22 cellular contexts compared by ENCODE assay signal in genomic region chr4:169256101-169256612, GRCh38. TPM values are rescaled to one million over a fixed set of nuclear protein-coding genes. Genes with fewer than 3 reads are reported as not detected.
DNase-seq lines count a peak whose midpoint lies in the region; ATAC-seq, FAIRE-seq and TF ChIP-seq lines count a peak whose summit lies in the region.
"Had no signal": no experiment of that assay in that cellular context is flagged by ENCODE, and none has a peak within 500 bp of the region (broad histone marks: within the 10 kb centered on the region; RNA-seq: fewer than 3 reads in every experiment).

No MANE protein-coding gene starts in this region.

- no peaks in the 10 kb centered on the region for H3K4me1 Mint-ChIP-seq in activated T-helper 17 cell treated with anti-CD3 and anti-CD28 coated beads, Interleukin-2, amount 50 U/mL, for 72 hours
- H3K4me1 Mint-ChIP-seq: stimulated activated effector memory CD8-positive, alpha-beta T cell treated with anti-CD3 and anti-CD28 coated beads, Interleukin-12 subunit alpha, Interleukin-12 subunit beta, amount 100 ng/mL, for 72 hours had no signal

- CTCF ChIA-PET in PC-3 (lab: Charles Lee): interaction anchor here (0.6 kb wide), 1 partner anchor 229 kb away, joined by 3 read pairs; no protein-coding TSS in a partner anchor

- no peak for FAIRE-seq in small intestine (lab: Jason Lieb, UNC)

- ATAC-seq in PC-3: peak; percentile 52
- ATAC-seq in activated T-helper 17 cell treated with anti-CD3 and anti-CD28 coated beads, Interleukin-2, amount 50 U/mL, for 72 hours (replicated peaks): no peak
- ATAC-seq: natural killer cell treated with Interleukin-12 subunit alpha and Interleukin-12 subunit beta and Interleukin-15 and Interleukin-18, amount 100 ng/mL, for 72 hours; psoas muscle; stimulated activated effector memory CD8-positive, alpha-beta T cell treated with anti-CD3 and anti-CD28 coated beads, Interleukin-12 subunit alpha, Interleukin-12 subunit beta, amount 100 ng/mL, for 72 hours had no signal

- H3K4me3 Mint-ChIP-seq in activated T-helper 17 cell treated with anti-CD3 and anti-CD28 coated beads, Interleukin-2, amount 50 U/mL, for 72 hours: no peak overlapping the region
- H3K4me3 Mint-ChIP-seq: natural killer cell treated with Interleukin-12 subunit alpha and Interleukin-12 subunit beta and Interleukin-15 and Interleukin-18, amount 100 ng/mL, for 72 hours; stimulated activated effector memory CD8-positive, alpha-beta T cell treated with anti-CD3 and anti-CD28 coated beads, Interleukin-12 subunit alpha, Interleukin-12 subunit beta, amount 100 ng/mL, for 72 hours had no signal

- POLR2A ChIA-PET in PC-3 (lab: Charles Lee; ENCODE audit: unreplicated experiment): interaction anchor here (0.5 to 0.7 kb wide), 2 partner anchors 10 to 129 kb away, joined by 3 read pairs; no protein-coding TSS in a partner anchor

- in situ Hi-C loops in KBM-7 (cut with MboI; ENCODE audit: low pct_unique_long_range_greater_than_20kb, low sequenced_read_pairs): no loop called here

- no peaks in the 10 kb centered on the region; the same call in 1 of the 2 replicates for H3K36me3 ChIP-seq in PC-3 (ENCODE audit: low read depth, low read length)
- H3K36me3 ChIP-seq in fibroblast of lung (ENCODE audit: control insufficient read depth, insufficient read depth, low read length): peaks cover 2% of the 10 kb centered on the region
- H3K36me3 ChIP-seq in small intestine (ENCODE audit: control insufficient read depth in 2 of 2, insufficient read depth in 2 of 2, low read length in 2 of 2): no peaks in the 10 kb centered on the region

- peaks cover 3% of the 10 kb centered on the region; the same call in 1 of the 2 replicates for H4K20me1 ChIP-seq in PC-3 (ENCODE audit: low read length)
- H4K20me1 ChIP-seq in fibroblast of lung (ENCODE audit: control insufficient read depth, extremely low read depth, insufficient read depth, low read length): no peaks in the 10 kb centered on the region

- H3K4me1 ChIP-seq in PC-3 (ENCODE audit: insufficient read depth, low read length) (peaks cover 72% of the 10 kb centered on the region), fibroblast of lung (ENCODE audit: control insufficient read depth, extremely low read depth, insufficient read depth, low read length) (peaks cover 35% of the 10 kb centered on the region), small intestine (ENCODE audit: control insufficient read depth in 2 of 2, insufficient read depth in 1 of 2, low read depth in 1 of 2, low read length in 1 of 2) (peaks cover 11 to 32% of the 10 kb centered on the region in 2 donors)

- H3K36me3 Mint-ChIP-seq in activated T-helper 17 cell treated with anti-CD3 and anti-CD28 coated beads, Interleukin-2, amount 50 U/mL, for 72 hours (ENCODE audit: low read depth): no peaks in the 10 kb centered on the region
- H3K36me3 Mint-ChIP-seq: natural killer cell treated with Interleukin-12 subunit alpha and Interleukin-12 subunit beta and Interleukin-15 and Interleukin-18, amount 100 ng/mL, for 72 hours; stimulated activated effector memory CD8-positive, alpha-beta T cell treated with anti-CD3 and anti-CD28 coated beads, Interleukin-12 subunit alpha, Interleukin-12 subunit beta, amount 100 ng/mL, for 72 hours had no signal

- no peak overlapping the region for H2AFZ ChIP-seq in PC-3 (ENCODE audit: low read length)
- H2AFZ ChIP-seq in fibroblast of lung (ENCODE audit: low read length): no peak overlapping the region

- H3K27ac ChIP-seq in PC-3 (ENCODE audit: low read length): peak overlapping the region; percentile 46
- peak overlapping the region; percentile 37 for H3K27ac ChIP-seq in fibroblast of lung (ENCODE audit: insufficient read depth, low read length)
- no peak overlapping the region for H3K27ac ChIP-seq in small intestine (ENCODE audit: low read depth in 1 of 2, low read length in 1 of 2)
- H3K27ac ChIP-seq: 22Rv1, psoas muscle, testis had no signal

- H3K9me3 ChIP-seq in PC-3 (ENCODE audit: low read length) (no peaks in the 10 kb centered on the region), fibroblast of lung (ENCODE audit: control insufficient read depth, insufficient read depth, low read depth, low read length) (no peaks in the 10 kb centered on the region), small intestine (ENCODE audit: control insufficient read depth, low read depth) (no peaks in the 10 kb centered on the region)
- H3K9me3 ChIP-seq: psoas muscle, testis had no signal

- DNase-seq in DMS 273 (lab: John Stamatoyannopoulos, UW; ENCODE audit: unreplicated experiment) (peak; percentile 14), DMS 273 treated with DMSO at 0.1 percent for 48 hours (lab: John Stamatoyannopoulos, UW) (no peak), PC-3 (peak; percentile 56), fibroblast of lung (ENCODE audit: low read depth in 2 of 2) (no peak), small intestine (peak; percentile 33), amniotic stem cell (lab: John Stamatoyannopoulos, UW) (no peak), KBM-7 (no peak)
- DNase-seq: activated CD4-positive, alpha-beta T cell treated with anti-CD3 and anti-CD28 coated beads for 1 hour; C1 segment of cervical spinal cord; DMS53; hippocampal formation; mesendoderm; MM.1S; NCI-H187 treated with DMSO at 0.1 percent for 48 hours; NCI-H446 treated with DMSO at 0.1 percent for 48 hours; psoas muscle; Right ventricle myocardium superior; testis had no signal

- H3F3A ChIP-seq in PC-3 (ENCODE audit: low read length, unreplicated experiment): peaks cover 8% of the 10 kb centered on the region

- no peaks in the 10 kb centered on the region for H3K9me3 Mint-ChIP-seq in activated T-helper 17 cell treated with anti-CD3 and anti-CD28 coated beads, Interleukin-2, amount 50 U/mL, for 72 hours
- H3K9me3 Mint-ChIP-seq: natural killer cell treated with Interleukin-12 subunit alpha and Interleukin-12 subunit beta and Interleukin-15 and Interleukin-18, amount 100 ng/mL, for 72 hours; stimulated activated effector memory CD8-positive, alpha-beta T cell treated with anti-CD3 and anti-CD28 coated beads, Interleukin-12 subunit alpha, Interleukin-12 subunit beta, amount 100 ng/mL, for 72 hours had no signal

- H3K9me2 ChIP-seq in PC-3 (replicated peaks; ENCODE audit: low read length): no peaks in the 10 kb centered on the region

- 54 to 74% (median 68%) methylated on average over 3 of the region's 3 CpGs for WGBS in small intestine, 3 donors

- H3K27ac Mint-ChIP-seq in activated T-helper 17 cell treated with anti-CD3 and anti-CD28 coated beads, Interleukin-2, amount 50 U/mL, for 72 hours: no peak overlapping the region
- H3K27ac Mint-ChIP-seq: natural killer cell treated with Interleukin-12 subunit alpha and Interleukin-12 subunit beta and Interleukin-15 and Interleukin-18, amount 100 ng/mL, for 72 hours; stimulated activated effector memory CD8-positive, alpha-beta T cell treated with anti-CD3 and anti-CD28 coated beads, Interleukin-12 subunit alpha, Interleukin-12 subunit beta, amount 100 ng/mL, for 72 hours had no signal

- H3K4me2 ChIP-seq in PC-3 (ENCODE audit: low read length) (peak overlapping the region; percentile 47), fibroblast of lung (ENCODE audit: extremely low read depth, insufficient read depth, low read length) (peak overlapping the region; percentile 75)

- H3K79me2 ChIP-seq in PC-3 (ENCODE audit: low read length) (peaks cover 99% of the 10 kb centered on the region), fibroblast of lung (ENCODE audit: control insufficient read depth, insufficient read depth, low read length) (peaks cover 82% of the 10 kb centered on the region)

- H3K27me3 Mint-ChIP-seq in activated T-helper 17 cell treated with anti-CD3 and anti-CD28 coated beads, Interleukin-2, amount 50 U/mL, for 72 hours: peaks cover 32% of the 10 kb centered on the region

- H3K4me3 ChIP-seq in PC-3 (ENCODE audit: low read length) (no peak overlapping the region), fibroblast of lung (replicated peaks in 1 of 4; ENCODE audit: control extremely low read depth in 1 of 4, insufficient read depth in 1 of 4, low read depth in 3 of 4, low read length in 4 of 4) (no peak overlapping the region), small intestine (ENCODE audit: low read depth in 1 of 2, low read length in 2 of 2) (no peak overlapping the region)
- H3K4me3 ChIP-seq: psoas muscle, testis had no signal

- H3K9ac ChIP-seq in PC-3 (ENCODE audit: low read length) (no peak overlapping the region), fibroblast of lung (ENCODE audit: insufficient read depth, low read length) (no peak overlapping the region)

- BruUV-seq in PC-3 (replicated peaks; lab: Mats Ljungman, UMichigan): no TSS peak

- H3K27me3 ChIP-seq in PC-3 (ENCODE audit: low read length) (no peaks in the 10 kb centered on the region), fibroblast of lung (ENCODE audit: control insufficient read depth, insufficient read depth, low read length) (no peaks in the 10 kb centered on the region), small intestine (ENCODE audit: control insufficient read depth in 2 of 2, insufficient read depth in 2 of 2, low read length in 2 of 2) (no peaks in the 10 kb centered on the region)
- H3K27me3 ChIP-seq: testis had no signal

- no peak for TF ChIP-seq CTCF in PC-3 (conservative IDR thresholded peaks at IDR 0.05; ENCODE audit: low read depth, low read length)
- TF ChIP-seq CTCF in fibroblast of lung (conservative IDR thresholded peaks at IDR 0.05 in 1 of 2, IDR thresholded peaks at IDR 0.05 in 1 of 2; ENCODE audit: low read depth in 1 of 2, low read length in 2 of 2): no peak

- intact Hi-C loops in PC-3 (cut with micrococcal nuclease): no loop called here

RNA-seq across cellular contexts. Expression of gene SH3RF1, which starts 14.6 kb away (rescaled TPM):
- 20.2 and 21.0 TPM in 2 replicates for total RNA-seq in PC-3 (2014; rRNA removed)
- total RNA-seq in fibroblast of lung: 10.5 and 13.0 TPM in 2 replicates
- polyA plus RNA-seq in fibroblast of lung: 15.7 and 18.8 TPM in 2 replicates
- polyA plus RNA-seq in fibroblast of lung (2012): 10.6 and 16.4 TPM in 2 replicates
- polyA minus RNA-seq in fibroblast of lung (ENCODE audit: low replicate concordance): 69.2 and 74.1 TPM in 2 replicates
- polyA plus RNA-seq in small intestine: 10 to 100 TPM; 10.7 to 12.2 (median 10.8) TPM
- 1 to 10 TPM in 1 of 2 donors, under 1 TPM in 1; 0.26 to 1.4 TPM for total RNA-seq in activated T-helper 17 cell treated with anti-CD3 and anti-CD28 coated beads, Interleukin-2, amount 50 U/mL, for 72 hours

Comparison
In these comparisons a context has a peak if more than half of its experiments do, and no peak if none do; other contexts are left out.
1. DNase-seq: peak in DMS 273 (single experiment), PC-3 (single experiment) and small intestine (single experiment); none in DMS 273 treated with DMSO at 0.1 percent for 48 hours (single experiment), fibroblast of lung (0 of 2), amniotic stem cell (single experiment) and KBM-7 (single experiment).
2. H3K27ac ChIP-seq: peak in PC-3 (single experiment) and fibroblast of lung (single experiment); none in small intestine (0 of 2).